In genomic region chr2:37523861-37524362, GRCh38 we compare ENCODE assay signal across 11 cellular contexts.
A peak's percentile ranks its signal among the peaks of the same experiment; 100 is the strongest.
DNase-seq lines count a peak whose midpoint lies in the region; ATAC-seq and TF ChIP-seq lines count a peak whose summit lies in the region.
"Had no signal": no experiment of that assay in that cellular context is flagged by ENCODE, and none has a peak within 500 bp of the region (broad histone marks: within the 10 kb centered on the region; RNA-seq: fewer than 3 reads in every experiment).

No MANE protein-coding gene starts in this region.

- CTCF ChIA-PET in activated CD8-positive, alpha-beta T cell treated with anti-CD3 and anti-CD28 coated beads for 36 hours (lab: Charles Lee): interaction anchor here (0.7 to 1.6 kb wide), 5 partner anchors 9 to 348 kb away, joined by 3 to 5 read pairs (median 3); no protein-coding TSS in a partner anchor

- no peaks in the 10 kb centered on the region for H3K4me1 ChIP-seq in effector memory CD4-positive, alpha-beta T cell (ENCODE audit: control insufficient read depth, insufficient read depth, low read length, poor library complexity, severe bottlenecking)

- H3K27ac Mint-ChIP-seq in activated CD8-positive, alpha-beta T cell treated with anti-CD3 and anti-CD28 coated beads for 36 hours: no peak overlapping the region
- H3K27ac Mint-ChIP-seq: activated T-helper 1 cell treated with anti-CD3 and anti-CD28 coated beads, Interleukin-12 subunit alpha, Interleukin-12 subunit beta, Interleukin-2, Interleukin-4 antibody, amounts not matched to agents 30 ng/mL and 10 ng/mL and 1 ng/mL, durations not matched to agents 14 hours and 24 hours and 36 hours had no signal

- no peaks in the 10 kb centered on the region for H3K27me3 Mint-ChIP-seq in activated CD8-positive, alpha-beta T cell treated with anti-CD3 and anti-CD28 coated beads for 36 hours

- no peaks in the 10 kb centered on the region for H3K9me3 ChIP-seq in effector memory CD4-positive, alpha-beta T cell (ENCODE audit: control insufficient read depth, low read length)

- intact Hi-C loops in Right ventricle myocardium superior (cut with DNase I): no loop called here
- intact Hi-C loops in activated CD8-positive, alpha-beta T cell treated with anti-CD3 and anti-CD28 coated beads for 36 hours (cut with micrococcal nuclease): no loop called here

- no peaks in the 10 kb centered on the region for H3K4me1 Mint-ChIP-seq in activated CD8-positive, alpha-beta T cell treated with anti-CD3 and anti-CD28 coated beads for 36 hours (ENCODE audit: low read depth)
- H3K4me1 Mint-ChIP-seq: immature natural killer cell had no signal

- H3K36me3 ChIP-seq in effector memory CD4-positive, alpha-beta T cell (ENCODE audit: control insufficient read depth, insufficient read depth, low read length): no peaks in the 10 kb centered on the region

- H3K27me3 ChIP-seq in effector memory CD4-positive, alpha-beta T cell (replicated peaks; ENCODE audit: control insufficient read depth, insufficient read depth, low read length, poor library complexity, severe bottlenecking): no peaks in the 10 kb centered on the region

- DNase-seq in GM04504 (ENCODE audit: low read depth): peak; percentile 72
- peak; percentile 88 for DNase-seq in SKM-1 treated with dmso at 0.1 percent for 144 hours (lab: John Stamatoyannopoulos, UW; ENCODE audit: unreplicated experiment)
- no peak for DNase-seq in Right ventricle myocardium superior
- peak; percentile 68 for DNase-seq in skeletal muscle cell (ENCODE audit: low read depth)
- no peak for DNase-seq in activated CD8-positive, alpha-beta T cell treated with anti-CD3 and anti-CD28 coated beads for 36 hours
- no peak for DNase-seq in glomerular visceral epithelial cell (ENCODE audit: extremely low spot score)
- DNase-seq in UCSD-AML1 (lab: John Stamatoyannopoulos, UW; ENCODE audit: unreplicated experiment): no peak
- DNase-seq in effector memory CD4-positive, alpha-beta T cell: no peak
- DNase-seq: immature natural killer cell, NCI-H748 treated with DMSO at 0.1 percent for 48 hours had no signal

- H3K9me3 Mint-ChIP-seq in activated CD8-positive, alpha-beta T cell treated with anti-CD3 and anti-CD28 coated beads for 36 hours: no peaks in the 10 kb centered on the region
- H3K9me3 Mint-ChIP-seq: activated T-helper 1 cell treated with anti-CD3 and anti-CD28 coated beads, Interleukin-12 subunit alpha, Interleukin-12 subunit beta, Interleukin-2, Interleukin-4 antibody, amounts not matched to agents 30 ng/mL and 10 ng/mL and 1 ng/mL, durations not matched to agents 14 hours and 24 hours and 36 hours; immature natural killer cell had no signal

- no peak overlapping the region for H3K27ac ChIP-seq in effector memory CD4-positive, alpha-beta T cell (ENCODE audit: insufficient read depth, low read length, poor library complexity, severe bottlenecking)

- TF ChIP-seq CTCF in activated CD8-positive, alpha-beta T cell treated with anti-CD3 and anti-CD28 coated beads for 36 hours (IDR thresholded peaks at IDR 0.05): no peak

- POLR2A ChIA-PET in activated CD8-positive, alpha-beta T cell treated with anti-CD3 and anti-CD28 coated beads for 36 hours (lab: Charles Lee): no interaction called here

- H3K4me3 Mint-ChIP-seq in activated CD8-positive, alpha-beta T cell treated with anti-CD3 and anti-CD28 coated beads for 36 hours: no peak overlapping the region
- H3K4me3 Mint-ChIP-seq: activated T-helper 1 cell treated with anti-CD3 and anti-CD28 coated beads, Interleukin-12 subunit alpha, Interleukin-12 subunit beta, Interleukin-2, Interleukin-4 antibody, amounts not matched to agents 30 ng/mL and 10 ng/mL and 1 ng/mL, durations not matched to agents 14 hours and 24 hours and 36 hours; immature natural killer cell had no signal

- H3K36me3 Mint-ChIP-seq in activated CD8-positive, alpha-beta T cell treated with anti-CD3 and anti-CD28 coated beads for 36 hours (ENCODE audit: low read depth): no peaks in the 10 kb centered on the region

- peak; percentile 96 for ATAC-seq in Right ventricle myocardium superior (ENCODE audit: poor library complexity)
- ATAC-seq in activated CD8-positive, alpha-beta T cell treated with anti-CD3 and anti-CD28 coated beads for 36 hours: no peak

- no peak overlapping the region for H3K4me3 ChIP-seq in skeletal muscle cell (ENCODE audit: low read depth, low read length)
- H3K4me3 ChIP-seq in effector memory CD4-positive, alpha-beta T cell (ENCODE audit: insufficient read depth, low read depth, low read length, poor library complexity, severe bottlenecking): no peak overlapping the region

Comparison
In these comparisons a context has a peak if more than half of its experiments do, and no peak if none do; other contexts are left out.
1. DNase-seq: peak in GM04504 (single experiment), SKM-1 treated with dmso at 0.1 percent for 144 hours (single experiment) and skeletal muscle cell (single experiment); none in Right ventricle myocardium superior (single experiment), activated CD8-positive, alpha-beta T cell treated with anti-CD3 and anti-CD28 coated beads for 36 hours (single experiment), glomerular visceral epithelial cell (single experiment), UCSD-AML1 (single experiment) and effector memory CD4-positive, alpha-beta T cell (0 of 3).